Comparison of ENCODE assay signal across 8 cellular contexts in genomic region chr2:232549655-232550350, GRCh38. TPM values are rescaled to one million over a fixed set of nuclear protein-coding genes. Genes with fewer than 3 reads are reported as not detected.
DNase-seq lines count a peak whose midpoint lies in the region; ATAC-seq and TF ChIP-seq lines count a peak whose summit lies in the region.

No MANE protein-coding gene starts in this region.

- H3K4me1 Mint-ChIP-seq in Caco-2 (ENCODE audit: low read depth, unreplicated experiment) (no peaks in the 10 kb centered on the region), chondrocyte (ENCODE audit: low read depth) (peaks cover 47% of the 10 kb centered on the region)
- H3K4me1 Mint-ChIP-seq in naive thymus-derived CD8-positive, alpha-beta T cell = peaks cover 43 to 83% (median 77%) of the 10 kb centered on the region in 4 donors

- H3K9me3 ChIP-seq in Caco-2 (no peaks in the 10 kb centered on the region), Loucy (ENCODE audit: insufficient read depth, low read depth, low read length) (peaks cover 3% of the 10 kb centered on the region; the same call in 1 of the 2 replicates)

- peak in 1 of 2 donors; percentile 15 for ATAC-seq in naive thymus-derived CD8-positive, alpha-beta T cell
- no peak for ATAC-seq in HG02885 (IDR thresholded peaks at IDR 0.05; ENCODE audit: poor library complexity, unreplicated experiment)

- H3K27me3 Mint-ChIP-seq in Caco-2 (ENCODE audit: insufficient read depth, unreplicated experiment) (no peaks in the 10 kb centered on the region), chondrocyte (ENCODE audit: low read depth) (no peaks in the 10 kb centered on the region)
- H3K27me3 Mint-ChIP-seq in naive thymus-derived CD8-positive, alpha-beta T cell = no peaks in the 10 kb centered on the region

- H3K9me3 Mint-ChIP-seq in Caco-2 (ENCODE audit: unreplicated experiment) (no peaks in the 10 kb centered on the region), chondrocyte (ENCODE audit: low read depth) (peaks cover 7% of the 10 kb centered on the region)
- H3K9me3 Mint-ChIP-seq in naive thymus-derived CD8-positive, alpha-beta T cell = peaks cover 0 to 5% (median 0%) of the 10 kb centered on the region in 9 donors

- intact Hi-C loops in Caco-2 (cut with micrococcal nuclease; ENCODE audit: unreplicated experiment) = no loop called here

- no peaks in the 10 kb centered on the region for H3K36me3 ChIP-seq in Caco-2 (ENCODE audit: control insufficient read depth, insufficient read depth, low read length)
- no peaks in the 10 kb centered on the region for H3K36me3 ChIP-seq in Loucy (ENCODE audit: insufficient read depth, low read length)

- TSS peak; percentile 63 for BruUV-seq in Caco-2 (replicated peaks; lab: Mats Ljungman, UMichigan)

- H3K9me2 ChIP-seq in Loucy (replicated peaks; ENCODE audit: low read depth, low read length) = no peaks in the 10 kb centered on the region

- H3K9ac ChIP-seq in Loucy (ENCODE audit: low read depth, low read length, poor library complexity, severe bottlenecking) = peak overlapping the region; percentile 93

- H3F3A ChIP-seq in Loucy (ENCODE audit: low read depth) = no peaks in the 10 kb centered on the region

- no peaks in the 10 kb centered on the region for H3K4me1 ChIP-seq in Caco-2
- peaks cover 32% of the 10 kb centered on the region for H3K4me1 ChIP-seq in Loucy (ENCODE audit: insufficient read depth, low read length, poor library complexity, severe bottlenecking)

- DNase-seq in Caco-2 = no peak
- no peak for DNase-seq in chondrocyte (ENCODE audit: low spot score)
- DNase-seq in naive thymus-derived CD8-positive, alpha-beta T cell = no peak
- DNase-seq in NCI-H82 (lab: John Stamatoyannopoulos, UW) = no peak
- DNase-seq in LoVo (ENCODE audit: low spot score) = no peak
- DNase-seq in globus pallidus (ENCODE audit: low spot score) = no peak

- TF ChIP-seq CTCF in Caco-2 (IDR thresholded peaks at IDR 0.05; ENCODE audit: insufficient read depth in 1 of 2, low read depth in 1 of 2, low read length in 1 of 2, severe bottlenecking in 1 of 2, unreplicated experiment in 1 of 2) (no peak), Loucy (conservative IDR thresholded peaks at IDR 0.05; ENCODE audit: low read length) (no peak), chondrocyte (IDR thresholded peaks at IDR 0.05) (no peak)

- POLR2A ChIA-PET in Caco-2 (lab: Charles Lee) = interaction anchor here (0.6 kb wide), 2 partner anchors 36 to 882 kb away, joined by 3 to 4 read pairs; no protein-coding TSS in a partner anchor
- POLR2A ChIA-PET in naive thymus-derived CD8-positive, alpha-beta T cell (lab: Charles Lee) = interaction anchor here (0.6 to 1.4 kb wide), 7 partner anchors 11 to 769 kb away, joined by 3 to 8 read pairs (median 4); partner anchors contain the start of gene PDE6D

- CTCF ChIA-PET in Caco-2 (lab: Charles Lee) = no interaction called here

- H2AFZ ChIP-seq in Loucy (ENCODE audit: low read length) = peak overlapping the region; percentile 89

- peaks cover 30% of the 10 kb centered on the region for H4K20me1 ChIP-seq in Loucy (ENCODE audit: insufficient read depth, low read length, poor library complexity, severe bottlenecking)

- H3K36me3 Mint-ChIP-seq in Caco-2 (ENCODE audit: insufficient read depth, unreplicated experiment) (peaks cover 31% of the 10 kb centered on the region), chondrocyte (ENCODE audit: low read depth) (peaks cover 7% of the 10 kb centered on the region)
- peaks cover 8 to 46% (median 28%) of the 10 kb centered on the region in 3 donors for H3K36me3 Mint-ChIP-seq in naive thymus-derived CD8-positive, alpha-beta T cell

- peak overlapping the region; percentile 89 for H3K4me2 ChIP-seq in Loucy (ENCODE audit: low read depth, low read length, poor library complexity, severe bottlenecking)

- H3K4me3 Mint-ChIP-seq in Caco-2 (ENCODE audit: unreplicated experiment) (peak overlapping the region; percentile 88), chondrocyte (ENCODE audit: unreplicated experiment) (peak overlapping the region; percentile 97)
- peak overlapping the region; percentile 97 to 100 (median 99) for H3K4me3 Mint-ChIP-seq in naive thymus-derived CD8-positive, alpha-beta T cell

- H3K27me3 ChIP-seq in Caco-2 (replicated peaks; ENCODE audit: control insufficient read depth, insufficient read depth, low read length) (no peaks in the 10 kb centered on the region), Loucy (ENCODE audit: insufficient read depth, low read length, poor library complexity, severe bottlenecking) (no peaks in the 10 kb centered on the region)

- H3K4me3 ChIP-seq in Caco-2 (ENCODE audit: low read depth, low read length) = peak overlapping the region; percentile 50
- peak overlapping the region; percentile 88 for H3K4me3 ChIP-seq in Loucy (ENCODE audit: low read length, poor library complexity, severe bottlenecking)

- H3K27ac Mint-ChIP-seq in Caco-2 (ENCODE audit: unreplicated experiment) = peak overlapping the region; percentile 95
- peak overlapping the region; percentile 97 for H3K27ac Mint-ChIP-seq in chondrocyte (ENCODE audit: unreplicated experiment)
- peak overlapping the region; percentile 96 to 100 (median 99) for H3K27ac Mint-ChIP-seq in naive thymus-derived CD8-positive, alpha-beta T cell

- H3K79me2 ChIP-seq in Loucy (ENCODE audit: insufficient read depth, low read length) = peaks cover 57% of the 10 kb centered on the region

RNA-seq across cellular contexts. Expression of gene TIGD1, which starts 0.6 kb away (rescaled TPM):
- total RNA-seq in Caco-2 (2022) = 4.4 TPM in 2 replicates
- 3.2 to 6.7 TPM (median 3.3 TPM) in 3 replicates for total RNA-seq in chondrocyte
- total RNA-seq in naive thymus-derived CD8-positive, alpha-beta T cell = 10 to 100 TPM; 28.2 to 29.5 TPM
- 10 to 100 TPM; 10.0 to 18.6 (median 14.2) TPM for polyA plus RNA-seq in naive thymus-derived CD8-positive, alpha-beta T cell

RNA-seq across cellular contexts. Expression of gene EIF4E2, which starts 0.7 kb away (rescaled TPM):
- total RNA-seq in Caco-2 (2022) = 50.8 and 57.2 TPM in 2 replicates
- 87.1 to 95.7 TPM (median 89.3 TPM) in 3 replicates for total RNA-seq in chondrocyte
- total RNA-seq in naive thymus-derived CD8-positive, alpha-beta T cell = 10 to 100 TPM; 61.5 to 64.0 TPM
- polyA plus RNA-seq in naive thymus-derived CD8-positive, alpha-beta T cell = 10 to 100 TPM; 41.5 to 49.3 (median 43.6) TPM

RNA-seq across cellular contexts. Expression of gene CHRNG, which starts 10.3 kb away (rescaled TPM):
- total RNA-seq in Caco-2 (2022) = not detected in 2 replicates
- not detected in 3 replicates for total RNA-seq in chondrocyte
- total RNA-seq in naive thymus-derived CD8-positive, alpha-beta T cell = not detected
- under 1 TPM in 1 of 3 donors, not detected in 2; 0.59 TPM for polyA plus RNA-seq in naive thymus-derived CD8-positive, alpha-beta T cell

RNA-seq across cellular contexts. Expression of gene CHRND, which starts 23.8 kb away (rescaled TPM):
- not detected in 2 replicates for total RNA-seq in Caco-2 (2022)
- not detected in 3 replicates for total RNA-seq in chondrocyte
- total RNA-seq in naive thymus-derived CD8-positive, alpha-beta T cell = not detected
- not detected for polyA plus RNA-seq in naive thymus-derived CD8-positive, alpha-beta T cell

RNA-seq across cellular contexts. Expression of gene PRSS56, which starts 29.6 kb away (rescaled TPM):
- total RNA-seq in Caco-2 (2022) (not detected in 2 replicates), chondrocyte (not detected in 3 replicates)
- total RNA-seq in naive thymus-derived CD8-positive, alpha-beta T cell = not detected
- not detected for polyA plus RNA-seq in naive thymus-derived CD8-positive, alpha-beta T cell
